Comparison of ENCODE assay signal across 22 cellular contexts in genomic region chr11:85347291-85347690, GRCh38.
"Had no signal": no experiment of that assay in that cellular context is flagged by ENCODE, and none has a peak within 500 bp of the region (broad histone marks: within the 10 kb centered on the region; RNA-seq: fewer than 3 reads in every experiment).

No MANE protein-coding gene starts in this region.

- H3K79me2 ChIP-seq: parathyroid adenoma had no signal

- ATAC-seq: esophagus mucosa; gastrocnemius medialis; left lobe of liver; natural killer cell treated with Interleukin-12 subunit alpha and Interleukin-12 subunit beta and Interleukin-15 and Interleukin-18, amount 100 ng/mL, for 72 hours; right lobe of liver; stimulated activated effector memory CD8-positive, alpha-beta T cell treated with anti-CD3 and anti-CD28 coated beads, Interleukin-12 subunit alpha, Interleukin-12 subunit beta, amount 100 ng/mL, for 72 hours had no signal

- H3K9ac ChIP-seq: parathyroid adenoma had no signal

- H3K36me3 ChIP-seq: gastrocnemius medialis, right lobe of liver, stomach, thyroid gland, vagina had no signal

- H3K27me3 ChIP-seq: gastrocnemius medialis, right lobe of liver, stomach, thyroid gland, vagina had no signal

- H3K27ac ChIP-seq: epithelial cell of prostate, gastrocnemius medialis, parathyroid adenoma, right lobe of liver, stomach, thyroid gland, vagina had no signal

- H2AFZ ChIP-seq: parathyroid adenoma had no signal

- H3K9me3 ChIP-seq: gastrocnemius medialis, right lobe of liver, thyroid gland, vagina had no signal

- H3K36me3 Mint-ChIP-seq: memory B cell; stimulated activated effector memory CD8-positive, alpha-beta T cell treated with anti-CD3 and anti-CD28 coated beads, Interleukin-12 subunit alpha, Interleukin-12 subunit beta, amount 100 ng/mL, for 72 hours had no signal

- H3K4me1 Mint-ChIP-seq: neural crest cell; stimulated activated effector memory CD8-positive, alpha-beta T cell treated with anti-CD3 and anti-CD28 coated beads, Interleukin-12 subunit alpha, Interleukin-12 subunit beta, amount 100 ng/mL, for 72 hours had no signal

- H3K4me1 ChIP-seq: gastrocnemius medialis, parathyroid adenoma, right lobe of liver, stomach, thyroid gland, vagina had no signal

- DNase-seq: cortex of kidney; foreskin fibroblast; gastrocnemius medialis; kidney; right lobe of liver; small intestine; stimulated activated CD4-positive, alpha-beta T cell treated with anti-CD3 and anti-CD28 coated beads, Interleukin-15, amount 100 ng/mL, for 24 hours; stimulated activated CD4-positive, alpha-beta T cell treated with anti-CD3 and anti-CD28 coated beads, Interleukin-4, amount 100 ng/mL, for 24 hours; stimulated activated naive CD4-positive, alpha-beta T cell treated with Interleukin-2 at 50 U/mL for 16 hours; stomach had no signal

- H3K27me3 Mint-ChIP-seq: memory B cell; natural killer cell treated with Interleukin-12 subunit alpha and Interleukin-12 subunit beta and Interleukin-15 and Interleukin-18, amount 100 ng/mL, for 72 hours; progenitor cell of endocrine pancreas had no signal

- H3K9me3 Mint-ChIP-seq: memory B cell, neural crest cell had no signal

- H3K4me3 Mint-ChIP-seq: memory B cell; natural killer cell treated with Interleukin-12 subunit alpha and Interleukin-12 subunit beta and Interleukin-15 and Interleukin-18, amount 100 ng/mL, for 72 hours; neural crest cell; stimulated activated effector memory CD8-positive, alpha-beta T cell treated with anti-CD3 and anti-CD28 coated beads, Interleukin-12 subunit alpha, Interleukin-12 subunit beta, amount 100 ng/mL, for 72 hours had no signal

- H3K27ac Mint-ChIP-seq: memory B cell; natural killer cell treated with Interleukin-12 subunit alpha and Interleukin-12 subunit beta and Interleukin-15 and Interleukin-18, amount 100 ng/mL, for 72 hours; progenitor cell of endocrine pancreas; stimulated activated effector memory CD8-positive, alpha-beta T cell treated with anti-CD3 and anti-CD28 coated beads, Interleukin-12 subunit alpha, Interleukin-12 subunit beta, amount 100 ng/mL, for 72 hours had no signal

- H3K4me3 ChIP-seq: gastrocnemius medialis, lung, right lobe of liver, stomach, thyroid gland, vagina had no signal
